ENCODE assay signal across 1 cellular context in genomic region chr2:210524533-210524932, GRCh38.
A peak's percentile ranks its signal among the peaks of the same experiment; 100 is the strongest.
TF ChIP-seq lines count a peak whose summit lies in the region.

No MANE protein-coding gene starts in this region.

TF ChIP-seq in HepG2, 621 proteins besides CTCF, POLR2A, EP300 and RAD21:
- TF ChIP-seq ZNF256 (CRISPR knock-in tag; conservative IDR thresholded peaks at IDR 0.05) (no peak), DBP (CRISPR knock-in tag; IDR thresholded peaks at IDR 0.05; ENCODE audit: not compliant biosample characterization) (no peak), ZNF234 (CRISPR knock-in tag; conservative IDR thresholded peaks at IDR 0.05) (0 out of 2 replicates have a peak, but pooled peaks have one; percentile 20), FLYWCH1 (CRISPR knock-in tag; IDR thresholded peaks at IDR 0.05) (no peak)
